Comparison of ENCODE assay signal across 8 cellular contexts in the genomic region with DNA sequence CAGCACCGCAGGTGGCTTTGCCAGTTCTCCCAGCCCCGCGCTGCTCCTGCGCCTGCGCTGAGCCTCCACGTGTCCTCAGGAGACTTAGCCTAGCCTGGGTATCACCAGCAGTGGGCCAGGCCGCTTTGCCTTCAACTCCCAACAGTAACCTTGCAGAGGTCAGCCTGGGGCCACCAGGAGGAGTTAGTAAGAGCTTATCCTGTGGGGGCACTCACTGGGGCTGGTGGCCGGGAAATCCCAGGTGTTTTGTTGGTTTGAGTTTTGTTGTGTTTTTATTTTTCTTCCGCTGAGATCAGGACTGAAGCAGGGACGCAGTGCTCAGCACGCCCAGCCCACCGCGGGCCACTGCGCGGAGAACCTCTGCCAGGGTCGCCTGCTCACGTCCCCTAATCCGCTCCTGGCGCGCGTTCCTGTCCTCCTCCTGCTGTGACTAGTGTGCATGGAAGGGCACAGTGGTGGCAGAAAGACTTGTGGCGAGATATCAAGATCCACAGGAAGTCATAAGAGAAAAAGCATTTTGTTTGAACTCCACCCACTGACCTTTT.
DNase-seq lines count a peak whose midpoint lies in the region; ATAC-seq and TF ChIP-seq lines count a peak whose summit lies in the region.

No MANE protein-coding gene starts in this region.

- H3K27me3 ChIP-seq in psoas muscle (ENCODE audit: insufficient read depth in 3 of 3, low read length in 2 of 3), result no peaks in the 10 kb centered on the region

- H3K27me3 Mint-ChIP-seq in stimulated activated memory B cell treated with anti-CD40 and anti-IgM and Interleukin-4, amounts not matched to agents 10 μg/mL and 1 μg/mL and 100 μg/mL, for 72 hours, result peaks cover 10% of the 10 kb centered on the region

- no peaks in the 10 kb centered on the region for H3K9me3 ChIP-seq in psoas muscle

- no peaks in the 10 kb centered on the region for H3K4me1 Mint-ChIP-seq in stimulated activated memory B cell treated with anti-CD40 and anti-IgM and Interleukin-4, amounts not matched to agents 10 μg/mL and 1 μg/mL and 100 μg/mL, for 72 hours

- intact Hi-C loops in psoas muscle (cut with DNase I), result loop anchor here in 1 of 2 donors (2.0 kb wide), 1 partner anchor 66 kb away; no protein-coding TSS in a partner anchor

- peak; percentile 84 for DNase-seq in NCI-H446 treated with DMSO at 0.1 percent for 48 hours (lab: John Stamatoyannopoulos, UW)
- peak; percentile 43 for DNase-seq in activated T-cell treated with anti-CD3 and anti-CD28 coated beads, Interleukin-2, amount 50 U/mL, for 1 hour
- DNase-seq in fibroblast of villous mesenchyme (ENCODE audit: low read depth), result peak; percentile 17
- DNase-seq in psoas muscle, result peak; percentile 73 to 89
- no peak for DNase-seq in NAMALWA (ENCODE audit: low spot score)
- no peak for DNase-seq in NCI-H1436 (lab: John Stamatoyannopoulos, UW)

- H3K36me3 ChIP-seq in psoas muscle (ENCODE audit: insufficient read depth in 1 of 2, low read depth in 1 of 2), result no peaks in the 10 kb centered on the region

- TF ChIP-seq CTCF in fibroblast of villous mesenchyme (IDR thresholded peaks at IDR 0.05; ENCODE audit: insufficient read depth, low read depth, low read length) (no peak), psoas muscle (IDR thresholded peaks at IDR 0.05) (no peak)

- ATAC-seq in psoas muscle, result peak; percentile 94 to 97 (median 95)
- ATAC-seq in GM18868 (IDR thresholded peaks at IDR 0.05; ENCODE audit: unreplicated experiment), result no peak
- ATAC-seq in stimulated activated memory B cell treated with anti-CD40 and anti-IgM and Interleukin-4, amounts not matched to agents 10 μg/mL and 1 μg/mL and 100 μg/mL, for 72 hours, result no peak

- H3K36me3 Mint-ChIP-seq in stimulated activated memory B cell treated with anti-CD40 and anti-IgM and Interleukin-4, amounts not matched to agents 10 μg/mL and 1 μg/mL and 100 μg/mL, for 72 hours, result no peaks in the 10 kb centered on the region

- H3K4me3 Mint-ChIP-seq in stimulated activated memory B cell treated with anti-CD40 and anti-IgM and Interleukin-4, amounts not matched to agents 10 μg/mL and 1 μg/mL and 100 μg/mL, for 72 hours, result no peak overlapping the region

- peak overlapping the region; percentile 8 for H3K4me3 ChIP-seq in fibroblast of villous mesenchyme (ENCODE audit: low read depth, low read length)
- H3K4me3 ChIP-seq in psoas muscle, result peak overlapping the region; percentile 71

- 23 to 38% (median 27%) methylated on average over 22 of the region's 22 CpGs for WGBS in psoas muscle, 3 donors

- peak overlapping the region; percentile 93 for H3K27ac ChIP-seq in psoas muscle

- no peak overlapping the region for H3K27ac Mint-ChIP-seq in stimulated activated memory B cell treated with anti-CD40 and anti-IgM and Interleukin-4, amounts not matched to agents 10 μg/mL and 1 μg/mL and 100 μg/mL, for 72 hours

- no peaks in the 10 kb centered on the region for H3K9me3 Mint-ChIP-seq in stimulated activated memory B cell treated with anti-CD40 and anti-IgM and Interleukin-4, amounts not matched to agents 10 μg/mL and 1 μg/mL and 100 μg/mL, for 72 hours

- H3K4me1 ChIP-seq in psoas muscle, result peaks cover 11% of the 10 kb centered on the region

Comparison
In these comparisons a context has a peak if more than half of its experiments do, and no peak if none do; other contexts are left out.
1. DNase-seq: peak in NCI-H446 treated with DMSO at 0.1 percent for 48 hours (single experiment), activated T-cell treated with anti-CD3 and anti-CD28 coated beads, Interleukin-2, amount 50 U/mL, for 1 hour (single experiment), fibroblast of villous mesenchyme (single experiment) and psoas muscle (2 of 2); none in NAMALWA (single experiment) and NCI-H1436 (single experiment).
2. ATAC-seq: peak in psoas muscle (4 of 4); none in GM18868 (single experiment) and stimulated activated memory B cell treated with anti-CD40 and anti-IgM and Interleukin-4, amounts not matched to agents 10 μg/mL and 1 μg/mL and 100 μg/mL, for 72 hours (single experiment).